ENCODE assay signal across 1 cellular context in genomic region chr6:7264686-7265384, GRCh38.
TF ChIP-seq lines count a peak whose summit lies in the region.

No MANE protein-coding gene starts in this region.

TF ChIP-seq in K562, 482 proteins besides CTCF, POLR2A, EP300 and RAD21 (continued from another document):
- no peak for TF ChIP-seq HNRNPLL (IDR thresholded peaks at IDR 0.05; ENCODE audit: low read depth, low read length, poor library complexity, severe bottlenecking)
